In genomic region chr7:23062452-23062851, GRCh38 we compare ENCODE assay signal across 12 cellular contexts. TPM values are rescaled to one million over a fixed set of nuclear protein-coding genes. Genes with fewer than 3 reads are reported as not detected.
A peak's percentile ranks its signal among the peaks of the same experiment; 100 is the strongest.
DNase-seq lines count a peak whose midpoint lies in the region; ATAC-seq and TF ChIP-seq lines count a peak whose summit lies in the region.
"Had no signal": no experiment of that assay in that cellular context is flagged by ENCODE, and none has a peak within 500 bp of the region (broad histone marks: within the 10 kb centered on the region; RNA-seq: fewer than 3 reads in every experiment).

No MANE protein-coding gene starts in this region.

- H3K79me2 ChIP-seq in smooth muscle cell (ENCODE audit: low read depth): no peaks in the 10 kb centered on the region

- no peak overlapping the region for H3K4me2 ChIP-seq in smooth muscle cell

- H3K4me3 ChIP-seq in smooth muscle cell (no peak overlapping the region), spleen (no peak overlapping the region)
- H3K4me3 ChIP-seq: heart right ventricle had no signal

- intact Hi-C loops in spleen (cut with DNase I; ENCODE audit: low total_unique reads): no loop called here

- no peaks in the 10 kb centered on the region for H3K36me3 ChIP-seq in smooth muscle cell (ENCODE audit: low read depth)
- H3K36me3 ChIP-seq in spleen: no peaks in the 10 kb centered on the region
- H3K36me3 ChIP-seq: heart right ventricle had no signal

- TF ChIP-seq POLR2A in spleen (IDR thresholded peaks at IDR 0.05): no peak

- WGBS in smooth muscle cell (ENCODE audit: low lambda C conversion rate): 64% methylated on average over 7 of the region's 7 CpGs
- 81 to 93% (median 90%) methylated on average over 7 of the region's 7 CpGs for WGBS in spleen, 5 donors

- H3K27ac ChIP-seq in RWPE1 (no peak overlapping the region), smooth muscle cell (ENCODE audit: low read depth) (peak overlapping the region; percentile 49), spleen (peak overlapping the region in 2 of 8 donors; percentile 18 to 43)
- H3K27ac ChIP-seq: heart right ventricle had no signal

- no peaks in the 10 kb centered on the region for H3F3A ChIP-seq in smooth muscle cell (ENCODE audit: low read depth)

- no peak overlapping the region for H3K9ac ChIP-seq in smooth muscle cell (ENCODE audit: low read depth)

- CTCF ChIA-PET in RWPE1 (lab: Yijun Ruan, JAX): no interaction called here

- H2AFZ ChIP-seq in smooth muscle cell (ENCODE audit: low read depth): no peak overlapping the region

- H3K4me1 ChIP-seq in smooth muscle cell (ENCODE audit: low read depth) (no peaks in the 10 kb centered on the region), spleen (peaks cover 0 to 10% (median 0%) of the 10 kb centered on the region in 6 donors)

- POLR2A ChIA-PET in RWPE1 (lab: Yijun Ruan, JAX; ENCODE audit: low non-redundant PET): no interaction called here

- peak; percentile 97 for ATAC-seq in esophagus mucosa
- no peak for ATAC-seq in GM18502 (IDR thresholded peaks at IDR 0.05; ENCODE audit: poor library complexity, unreplicated experiment)
- ATAC-seq: stimulated activated naive CD8-positive, alpha-beta T cell treated with anti-CD3 and anti-CD28 coated beads, Interleukin-15, amount 100 ng/mL, for 72 hours had no signal

- H3K9me3 ChIP-seq in smooth muscle cell (replicated peaks; ENCODE audit: low read depth): no peaks in the 10 kb centered on the region
- no peaks in the 10 kb centered on the region for H3K9me3 ChIP-seq in spleen
- H3K9me3 ChIP-seq: heart right ventricle had no signal

- no peaks in the 10 kb centered on the region for H3K27me3 ChIP-seq in smooth muscle cell (ENCODE audit: low read depth)
- no peaks in the 10 kb centered on the region for H3K27me3 ChIP-seq in spleen (replicated peaks in 1 of 7)
- H3K27me3 ChIP-seq: heart right ventricle had no signal

- DNase-seq in GM03348 (ENCODE audit: low spot score): peak; percentile 10
- DNase-seq in RWPE1 (ENCODE audit: low spot score): peak; percentile 64
- DNase-seq in smooth muscle cell (lab: John Stamatoyannopoulos, UW; ENCODE audit: unreplicated experiment): no peak
- no peak for DNase-seq in HCEC 1CT
- DNase-seq in spleen: no peak
- DNase-seq: activated naive CD8-positive, alpha-beta T cell treated with anti-CD3 and anti-CD28 coated beads, Interleukin-2, amount 10 ng/mL, durations not matched to agents 7 days and 5 days; CD4-positive, alpha-beta T cell; heart right ventricle; occipital lobe; stimulated activated naive CD8-positive, alpha-beta T cell treated with anti-CD3 and anti-CD28 coated beads, Interleukin-15, amount 100 ng/mL, for 72 hours had no signal

- no peaks in the 10 kb centered on the region for H4K20me1 ChIP-seq in smooth muscle cell (ENCODE audit: low read depth)

- TF ChIP-seq CTCF in RWPE1 (conservative IDR thresholded peaks at IDR 0.05; ENCODE audit: low read depth): no peak
- no peak for TF ChIP-seq CTCF in smooth muscle cell (IDR thresholded peaks at IDR 0.05; ENCODE audit: borderline replicate concordance, insufficient read depth, poor library complexity, severe bottlenecking)
- no peak for TF ChIP-seq CTCF in spleen (IDR thresholded peaks at IDR 0.05 in 8 of 11, conservative IDR thresholded peaks at IDR 0.05 in 3 of 11)

RNA-seq across cellular contexts. Expression of gene KLHL7, which starts 43.1 kb away (rescaled TPM):
- total RNA-seq in esophagus mucosa: 18.1 TPM
- total RNA-seq in smooth muscle cell: 56.4 and 70.0 TPM in 2 replicates
- polyA plus RNA-seq in smooth muscle cell: 29.1 and 40.1 TPM in 2 replicates
- total RNA-seq in spleen: 10 to 100 TPM; 17.5 to 31.6 (median 23.5) TPM
- 10 to 100 TPM in 2 of 3 donors, 1 to 10 TPM in 1; 8.8 to 12.3 (median 11.8) TPM for polyA plus RNA-seq in spleen

RNA-seq across cellular contexts. Expression of gene HYCC1, which starts 48.5 kb away (rescaled TPM):
- total RNA-seq in esophagus mucosa (44.2 TPM), smooth muscle cell (66.1 and 113 TPM in 2 replicates), spleen (10 to 100 TPM; 40.4 to 59.0 (median 45.1) TPM)
- polyA plus RNA-seq in smooth muscle cell (16.5 and 16.7 TPM in 2 replicates), spleen (1 to 10 TPM; 4.0 to 7.5 (median 5.6) TPM)

Comparison
In these comparisons a context has a peak if more than half of its experiments do, and no peak if none do; other contexts are left out.
1. DNase-seq: peak in GM03348 (single experiment) and RWPE1 (single experiment); none in smooth muscle cell (single experiment), HCEC 1CT (single experiment) and spleen (single experiment).